In the genomic region with DNA sequence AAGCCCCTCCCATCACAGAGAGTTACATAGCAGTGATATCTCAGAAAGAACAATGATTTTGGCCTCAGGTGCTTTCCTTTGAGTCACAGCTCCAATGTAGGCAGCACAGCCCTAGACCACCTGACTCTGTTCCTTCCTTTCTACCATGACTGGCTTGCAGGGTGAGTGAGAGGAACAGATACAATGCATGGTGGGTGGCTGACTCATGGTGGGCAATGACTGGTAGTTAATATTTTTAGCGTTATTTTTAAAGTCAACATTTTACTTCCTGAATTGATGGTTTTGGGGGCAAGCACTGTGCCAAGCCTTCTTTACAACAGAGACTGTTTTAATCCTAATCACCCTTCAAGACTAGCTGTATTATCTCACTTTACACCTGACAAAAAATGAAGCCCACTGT, we compare ENCODE assay signal across 9 cellular contexts. TPM values are rescaled to one million over a fixed set of nuclear protein-coding genes. Genes with fewer than 3 reads are reported as not detected.
A peak's percentile ranks its signal among the peaks of the same experiment; 100 is the strongest.
DNase-seq lines count a peak whose midpoint lies in the region; ATAC-seq and TF ChIP-seq lines count a peak whose summit lies in the region.
"Had no signal": no experiment of that assay in that cellular context is flagged by ENCODE, and none has a peak within 500 bp of the region (broad histone marks: within the 10 kb centered on the region; RNA-seq: fewer than 3 reads in every experiment).

No MANE protein-coding gene starts in this region.

- H3K4me3 ChIP-seq in ovary: no peak overlapping the region
- H3K4me3 ChIP-seq in transverse colon: no peak overlapping the region

- TF ChIP-seq EP300 in ovary (IDR thresholded peaks at IDR 0.05) (no peak), transverse colon (IDR thresholded peaks at IDR 0.05; ENCODE audit: low read depth) (no peak)

- TF ChIP-seq CTCF in GM13976 (IDR thresholded peaks at IDR 0.05; ENCODE audit: borderline replicate concordance, control extremely low read depth, extremely low read depth, insufficient read depth, missing control alignments) (no peak), ovary (IDR thresholded peaks at IDR 0.05) (no peak), transverse colon (IDR thresholded peaks at IDR 0.05) (no peak)

- WGBS in ovary, 3 donors: 79 to 84% (median 81%) methylated on average over 1 of the region's 1 CpG
- WGBS in transverse colon (ENCODE audit: low coverage in 1 of 2), 2 donors: 20 to 71% methylated on average over 1 of the region's 1 CpG

- peak; percentile 75 for DNase-seq in GM13976 (ENCODE audit: low spot score)
- DNase-seq in NOMO-1 treated with DMSO at 0.1 percent for 48 hours (lab: John Stamatoyannopoulos, UW; ENCODE audit: unreplicated experiment): peak; percentile 72
- DNase-seq in medulla oblongata (ENCODE audit: extremely low spot score): peak; percentile 55
- DNase-seq in amniotic stem cell (lab: John Stamatoyannopoulos, UW): no peak
- no peak for DNase-seq in putamen (ENCODE audit: low spot score)
- no peak for DNase-seq in ovary
- no peak for DNase-seq in transverse colon
- DNase-seq: activated CD4-positive, alpha-beta T cell treated with anti-CD3 and anti-CD28 coated beads, Interleukin-2, amount 50 U/mL, for 4 hours had no signal

- peaks cover 2% of the 10 kb centered on the region for H3K4me1 ChIP-seq in ovary (ENCODE audit: insufficient read depth)
- peaks cover 0 to 23% (median 10%) of the 10 kb centered on the region in 4 donors for H3K4me1 ChIP-seq in transverse colon

- intact Hi-C loops in ovary (cut with DNase I) (no loop called here), transverse colon (cut with DNase I; ENCODE audit: low total_unique reads) (no loop called here)

- ATAC-seq in HG02623 (IDR thresholded peaks at IDR 0.05; ENCODE audit: unreplicated experiment): peak; percentile 51

- no peaks in the 10 kb centered on the region for H3K9me3 ChIP-seq in ovary
- no peaks in the 10 kb centered on the region for H3K9me3 ChIP-seq in transverse colon

- H3K36me3 ChIP-seq in ovary (no peaks in the 10 kb centered on the region), transverse colon (no peaks in the 10 kb centered on the region)

- no peaks in the 10 kb centered on the region for H3K27me3 ChIP-seq in ovary
- peaks cover 37% of the 10 kb centered on the region for H3K27me3 ChIP-seq in transverse colon

- no peak overlapping the region for H3K27ac ChIP-seq in ovary
- no peak overlapping the region for H3K27ac ChIP-seq in transverse colon

- in situ Hi-C loops in GM13976 (cut with MboI; ENCODE audit: low sequenced_read_pairs, unreplicated experiment): no loop called here
- in situ Hi-C loops in transverse colon (cut with MboI; ENCODE audit: low pct_ligation_motif_present in 1 of 4, low pct_unique_long_range_greater_than_20kb in 1 of 4, low sequenced_read_pairs in 3 of 4): no loop called here

- TF ChIP-seq POLR2A in ovary (IDR thresholded peaks at IDR 0.05): no peak
- TF ChIP-seq POLR2A in transverse colon (IDR thresholded peaks at IDR 0.05): no peak

RNA-seq across cellular contexts. Expression of gene ST3GAL6, which starts 32.8 kb away (rescaled TPM):
- 10 to 100 TPM in 2 of 7 donors, 1 to 10 TPM in 5; 1.9 to 16.7 (median 3.7) TPM for total RNA-seq in ovary
- 1 to 10 TPM; 2.0 to 4.4 TPM for polyA plus RNA-seq in ovary
- total RNA-seq in transverse colon: 1 to 10 TPM; 2.2 to 9.7 (median 2.6) TPM

Comparison
In these comparisons a context has a peak if more than half of its experiments do, and no peak if none do; other contexts are left out.
1. DNase-seq: peak in GM13976 (single experiment), NOMO-1 treated with DMSO at 0.1 percent for 48 hours (single experiment) and medulla oblongata (single experiment); none in amniotic stem cell (single experiment), putamen (single experiment), ovary (0 of 5) and transverse colon (single experiment).